Comparison of ENCODE assay signal across 6 cellular contexts in the genomic region with DNA sequence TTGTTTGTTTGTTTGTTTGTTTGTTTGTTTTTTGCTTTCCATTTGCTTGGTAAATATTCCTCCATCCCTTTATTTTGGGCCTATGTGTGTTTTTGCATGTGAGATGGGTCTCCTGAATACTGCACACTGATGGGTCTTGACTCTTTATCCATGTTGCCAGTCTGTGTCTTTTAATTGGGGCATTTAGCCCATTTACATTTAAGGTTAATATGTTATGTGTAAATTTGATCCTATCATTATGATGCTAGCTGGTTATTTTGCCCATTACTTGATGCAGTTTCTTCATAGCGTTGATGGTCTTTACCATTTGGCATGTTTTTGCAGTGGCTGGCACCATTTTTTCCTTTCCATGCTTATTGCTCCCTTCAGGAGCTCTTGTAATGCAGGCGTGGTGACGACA. TPM values are rescaled to one million over a fixed set of nuclear protein-coding genes. Genes with fewer than 3 reads are reported as not detected.
"Had no signal": no experiment of that assay in that cellular context is flagged by ENCODE, and none has a peak within 500 bp of the region (broad histone marks: within the 10 kb centered on the region; RNA-seq: fewer than 3 reads in every experiment).

No MANE protein-coding gene starts in this region.

RNA-seq across cellular contexts. Expression of a gene that starts 16.4 kb away (rescaled TPM):
- total RNA-seq: GM23248, GM23338, H1, H4, H7, HFFc6 had no signal
- polyA plus RNA-seq: GM23248 had no signal

RNA-seq across cellular contexts. Expression of a gene that starts 42.2 kb away (rescaled TPM):
- total RNA-seq: GM23248, HFFc6 had no signal
- polyA plus RNA-seq: GM23248 had no signal
